ENCODE assay signal across 18 cellular contexts in genomic region chr5:77784735-77785134, GRCh38.
"Had no signal": no experiment of that assay in that cellular context is flagged by ENCODE, and none has a peak within 500 bp of the region (broad histone marks: within the 10 kb centered on the region; RNA-seq: fewer than 3 reads in every experiment).

No MANE protein-coding gene starts in this region.

- ATAC-seq: K562 had no signal

- H3K27me3 Mint-ChIP-seq: IgD-negative memory B cell had no signal

- FAIRE-seq: K562, RCC 7860 had no signal

- DNase-seq: Kasumi-1, MM.1S, NCI-H1092 treated with DMSO at 0.1 percent for 48 hours, NCI-H1436, NCI-H187, NCI-H2029, NCI-H2081 treated with DMSO at 0.1 percent for 48 hours, NCI-H2171, NCI-H345, NCI-H524, NCI-H526 treated with DMSO at 0.1 percent for 48 hours, NCI-H748 treated with DMSO at 0.1 percent for 48 hours, Right ventricle myocardium superior, RPMI8226, SIG-M5 had no signal

- H3K27ac Mint-ChIP-seq: IgD-negative memory B cell had no signal

- H3K9me3 Mint-ChIP-seq: IgD-negative memory B cell had no signal
